Comparison of ENCODE assay signal across 1 cellular context in genomic region chr5:62585751-62586150, GRCh38.
TF ChIP-seq lines count a peak whose summit lies in the region.

No MANE protein-coding gene starts in this region.

TF ChIP-seq in IMR-90, 13 proteins besides CTCF, POLR2A, EP300 and RAD21 (continued from another document):
- no peak for TF ChIP-seq ELK1 (IDR thresholded peaks at IDR 0.05; ENCODE audit: borderline replicate concordance, low read depth, low read length)
- no peak for TF ChIP-seq MAFK (IDR thresholded peaks at IDR 0.05; ENCODE audit: low read depth, low read length)
- no peak for TF ChIP-seq BHLHE40 (IDR thresholded peaks at IDR 0.05; ENCODE audit: low read depth, low read length)
- no peak for TF ChIP-seq NFE2L2 (IDR thresholded peaks at IDR 0.05; ENCODE audit: low read depth, low read length)
- no peak for TF ChIP-seq SMC3 (IDR thresholded peaks at IDR 0.05; ENCODE audit: low read depth, low read length)
- no peak for TF ChIP-seq MAZ (IDR thresholded peaks at IDR 0.05; ENCODE audit: borderline replicate concordance, low read depth, low read length)
- no peak for TF ChIP-seq RFX5 (IDR thresholded peaks at IDR 0.05; ENCODE audit: low read depth, low read length)
- TF ChIP-seq FOS (IDR thresholded peaks at IDR 0.05; ENCODE audit: low read depth, low read length) = no peak
